ENCODE assay signal across 13 cellular contexts in the genomic region with DNA sequence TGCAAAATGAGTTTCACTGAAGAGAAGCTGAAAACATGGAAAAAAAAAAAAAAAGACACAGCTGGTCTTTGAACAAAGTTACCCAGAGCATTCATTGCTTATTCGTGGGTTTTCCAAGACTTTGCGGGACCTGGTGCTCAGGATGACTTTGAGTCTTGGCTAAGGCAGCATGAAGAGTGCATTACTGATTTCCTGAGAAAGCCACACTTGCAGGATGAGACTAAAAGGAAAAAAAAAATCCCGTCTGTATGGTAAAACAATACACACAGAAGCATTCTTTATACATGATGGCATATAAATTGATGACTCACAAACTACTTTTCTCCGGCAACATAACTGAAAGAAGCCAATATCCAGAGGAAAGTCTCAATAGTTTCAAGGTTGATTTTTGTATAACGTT.
DNase-seq lines count a peak whose midpoint lies in the region; ATAC-seq and TF ChIP-seq lines count a peak whose summit lies in the region.
"Had no signal": no experiment of that assay in that cellular context is flagged by ENCODE, and none has a peak within 500 bp of the region (broad histone marks: within the 10 kb centered on the region; RNA-seq: fewer than 3 reads in every experiment).

No MANE protein-coding gene starts in this region.

- no peak overlapping the region for H3K4me3 ChIP-seq in AG04449 (ENCODE audit: low read depth, low read length)
- no peak overlapping the region for H3K4me3 ChIP-seq in mammary epithelial cell (replicated peaks in 1 of 3; ENCODE audit: insufficient read depth in 1 of 3, low read depth in 2 of 3, low read length in 3 of 3)
- no peak overlapping the region for H3K4me3 ChIP-seq in ovary
- H3K4me3 ChIP-seq: tibial artery had no signal

- dilution Hi-C loops in mammary epithelial cell (cut with HindIII; ENCODE audit: low sequenced_read_pairs) = loop anchor here (5.0 kb wide), 2 partner anchors 104 to 256 kb away; no protein-coding TSS in a partner anchor

- no peak for TF ChIP-seq CTCF in AG04449 (IDR thresholded peaks at IDR 0.05; ENCODE audit: insufficient read depth, low read length, missing control alignments)
- no peak for TF ChIP-seq CTCF in mammary epithelial cell (conservative IDR thresholded peaks at IDR 0.05 in 1 of 2, IDR thresholded peaks at IDR 0.05 in 1 of 2; ENCODE audit: extremely low read depth in 1 of 2, insufficient read depth in 1 of 2, low read depth in 1 of 2, low read length in 2 of 2)
- TF ChIP-seq CTCF in ovary (IDR thresholded peaks at IDR 0.05) = no peak

- BruUV-seq in mammary epithelial cell (replicated peaks; lab: Mats Ljungman, UMichigan) = no TSS peak

- H4K20me1 ChIP-seq in mammary epithelial cell (ENCODE audit: insufficient read depth, low read length) = no peaks in the 10 kb centered on the region

- TF ChIP-seq POLR2A in ovary (IDR thresholded peaks at IDR 0.05) = no peak

- intact Hi-C loops in mammary epithelial cell (cut with micrococcal nuclease) (loop anchor here (1.0 kb wide), 2 partner anchors 12 to 110 kb away; no protein-coding TSS in a partner anchor), ovary (cut with DNase I) (no loop called here)

- peak overlapping the region; percentile 71 for H3K9ac ChIP-seq in mammary epithelial cell (ENCODE audit: insufficient read depth, low read length)
- H3K9ac ChIP-seq: parathyroid adenoma had no signal

- 2% methylated on average over 5 of the region's 5 CpGs for WGBS in mammary epithelial cell (ENCODE audit: low coverage, missing lambda C conversion rate)
- WGBS in ovary, 3 donors = 47 to 51% (median 51%) methylated on average over 5 of the region's 5 CpGs

- DNase-seq in AG04449 (ENCODE audit: low read depth, low spot score) (peak; percentile 62), mammary epithelial cell (peak; percentile 96), kidney tubule cell (ENCODE audit: low spot score) (peak; percentile 96), ureter (ENCODE audit: low spot score) (no peak), ovary (no peak)
- DNase-seq: activated naive CD8-positive, alpha-beta T cell treated with anti-CD3 and anti-CD28 coated beads, Interleukin-2, amount 50 U/mL, for 24 hours; T-cell; tibial artery had no signal

- H3K9me3 ChIP-seq in mammary epithelial cell (replicated peaks; ENCODE audit: insufficient read depth, low read length) (peaks cover 2% of the 10 kb centered on the region), ovary (no peaks in the 10 kb centered on the region)
- H3K9me3 ChIP-seq: tibial artery had no signal

- POLR2A ChIA-PET in AG04449 (lab: Yijun Ruan, JAX) = no interaction called here

- H3K4me1 ChIP-seq in mammary epithelial cell (ENCODE audit: insufficient read depth, low read length) (peaks cover 70% of the 10 kb centered on the region), ovary (ENCODE audit: insufficient read depth) (no peaks in the 10 kb centered on the region)
- H3K4me1 ChIP-seq: parathyroid adenoma, tibial artery had no signal

- CTCF ChIA-PET in AG04449 (lab: Yijun Ruan, JAX) (interaction anchor here (1.0 to 1.2 kb wide), 4 partner anchors 12 to 111 kb away, joined by 3 to 4 read pairs (median 3); no protein-coding TSS in a partner anchor), mammary epithelial cell (lab: Charles Lee; ENCODE audit: low non-redundant PET) (no interaction called here)

- peak; percentile 87 for TF ChIP-seq EP300 in Ishikawa (IDR thresholded peaks at IDR 0.05; ENCODE audit: borderline replicate concordance)
- TF ChIP-seq EP300 in ovary (IDR thresholded peaks at IDR 0.05) = no peak

- no peaks in the 10 kb centered on the region for H3K79me2 ChIP-seq in mammary epithelial cell (ENCODE audit: insufficient read depth, low read length)
- H3K79me2 ChIP-seq: parathyroid adenoma had no signal

- TF ChIP-seq RAD21 in Ishikawa (IDR thresholded peaks at IDR 0.05; ENCODE audit: low read depth) = no peak

- in situ Hi-C loops in mammary epithelial cell (cut with MboI; ENCODE audit: low sequenced_read_pairs in 2 of 2) = loop anchor here in 1 of 2 donors (5.0 kb wide), 1 partner anchor 104 kb away; no protein-coding TSS in a partner anchor

- ATAC-seq in GM19463 (IDR thresholded peaks at IDR 0.05; ENCODE audit: unreplicated experiment) (no peak), GM21526 (IDR thresholded peaks at IDR 0.05; ENCODE audit: low FRiP score, unreplicated experiment) (no peak)
- ATAC-seq: activated naive CD8-positive, alpha-beta T cell treated with anti-CD3 and anti-CD28 coated beads, Interleukin-2, amount 50 U/mL, for 24 hours; T-cell had no signal

- no peak overlapping the region for H2AFZ ChIP-seq in mammary epithelial cell (ENCODE audit: low read depth, low read length)
- H2AFZ ChIP-seq: parathyroid adenoma had no signal

- H3K27ac ChIP-seq in mammary epithelial cell (ENCODE audit: insufficient read depth, low read depth, low read length) (peak overlapping the region; percentile 95), ovary (no peak overlapping the region)
- H3K27ac ChIP-seq: C4-2B, parathyroid adenoma, tibial artery had no signal

- H3K36me3 ChIP-seq in mammary epithelial cell (ENCODE audit: insufficient read depth, low read length) (no peaks in the 10 kb centered on the region), ovary (no peaks in the 10 kb centered on the region)
- H3K36me3 ChIP-seq: tibial artery had no signal

- peak overlapping the region; percentile 52 for H3K4me2 ChIP-seq in mammary epithelial cell (ENCODE audit: insufficient read depth, low read depth, low read length)

- no peaks in the 10 kb centered on the region for H3K27me3 ChIP-seq in mammary epithelial cell (ENCODE audit: insufficient read depth, low read length)
- H3K27me3 ChIP-seq in ovary = no peaks in the 10 kb centered on the region

TF ChIP-seq in Ishikawa, 13 proteins besides CTCF, POLR2A, EP300 and RAD21:
- peak; percentile 79 for TF ChIP-seq TEAD4 (IDR thresholded peaks at IDR 0.05)
- TF ChIP-seq EGR1 (IDR thresholded peaks at IDR 0.05) = no peak
- TF ChIP-seq, protein P1, sequence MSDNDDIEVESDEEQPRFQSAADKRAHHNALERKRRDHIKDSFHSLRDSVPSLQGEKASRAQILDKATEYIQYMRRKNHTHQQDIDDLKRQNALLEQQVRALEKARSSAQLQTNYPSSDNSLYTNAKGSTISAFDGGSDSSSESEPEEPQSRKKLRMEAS (IDR thresholded peaks at IDR 0.05) = 0 out of 2 replicates have a peak, but pooled peaks have one; percentile 39
- TF ChIP-seq YY1 (IDR thresholded peaks at IDR 0.05; ENCODE audit: low read depth) = no peak; the same call in 1 of the 2 replicates
- TF ChIP-seq CREB1 (IDR thresholded peaks at IDR 0.05; ENCODE audit: low read depth) = no peak
- no peak for TF ChIP-seq ZBTB7A (IDR thresholded peaks at IDR 0.05; ENCODE audit: low read depth)
- TF ChIP-seq NFIC (IDR thresholded peaks at IDR 0.05) = peak; percentile 70
- peak; percentile 89 for TF ChIP-seq FOXM1 (IDR thresholded peaks at IDR 0.05; ENCODE audit: borderline replicate concordance, low read depth)
- 0 out of 2 replicates have a peak, but pooled peaks have one; percentile 11 for TF ChIP-seq CEBPB (IDR thresholded peaks at IDR 0.05)
- TF ChIP-seq TAF1 (IDR thresholded peaks at IDR 0.05; ENCODE audit: low read depth) = 0 out of 2 replicates have a peak, but pooled peaks have one; percentile 34
- TF ChIP-seq TCF12 (IDR thresholded peaks at IDR 0.05; ENCODE audit: low read depth) = peak; percentile 74
- TF ChIP-seq, protein P2, sequence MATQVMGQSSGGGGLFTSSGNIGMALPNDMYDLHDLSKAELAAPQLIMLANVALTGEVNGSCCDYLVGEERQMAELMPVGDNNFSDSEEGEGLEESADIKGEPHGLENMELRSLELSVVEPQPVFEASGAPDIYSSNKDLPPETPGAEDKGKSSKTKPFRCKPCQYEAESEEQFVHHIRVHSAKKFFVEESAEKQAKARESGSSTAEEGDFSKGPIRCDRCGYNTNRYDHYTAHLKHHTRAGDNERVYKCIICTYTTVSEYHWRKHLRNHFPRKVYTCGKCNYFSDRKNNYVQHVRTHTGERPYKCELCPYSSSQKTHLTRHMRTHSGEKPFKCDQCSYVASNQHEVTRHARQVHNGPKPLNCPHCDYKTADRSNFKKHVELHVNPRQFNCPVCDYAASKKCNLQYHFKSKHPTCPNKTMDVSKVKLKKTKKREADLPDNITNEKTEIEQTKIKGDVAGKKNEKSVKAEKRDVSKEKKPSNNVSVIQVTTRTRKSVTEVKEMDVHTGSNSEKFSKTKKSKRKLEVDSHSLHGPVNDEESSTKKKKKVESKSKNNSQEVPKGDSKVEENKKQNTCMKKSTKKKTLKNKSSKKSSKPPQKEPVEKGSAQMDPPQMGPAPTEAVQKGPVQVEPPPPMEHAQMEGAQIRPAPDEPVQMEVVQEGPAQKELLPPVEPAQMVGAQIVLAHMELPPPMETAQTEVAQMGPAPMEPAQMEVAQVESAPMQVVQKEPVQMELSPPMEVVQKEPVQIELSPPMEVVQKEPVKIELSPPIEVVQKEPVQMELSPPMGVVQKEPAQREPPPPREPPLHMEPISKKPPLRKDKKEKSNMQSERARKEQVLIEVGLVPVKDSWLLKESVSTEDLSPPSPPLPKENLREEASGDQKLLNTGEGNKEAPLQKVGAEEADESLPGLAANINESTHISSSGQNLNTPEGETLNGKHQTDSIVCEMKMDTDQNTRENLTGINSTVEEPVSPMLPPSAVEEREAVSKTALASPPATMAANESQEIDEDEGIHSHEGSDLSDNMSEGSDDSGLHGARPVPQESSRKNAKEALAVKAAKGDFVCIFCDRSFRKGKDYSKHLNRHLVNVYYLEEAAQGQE (IDR thresholded peaks at IDR 0.05; ENCODE audit: low read depth) = no peak
- TF ChIP-seq, protein P3, sequence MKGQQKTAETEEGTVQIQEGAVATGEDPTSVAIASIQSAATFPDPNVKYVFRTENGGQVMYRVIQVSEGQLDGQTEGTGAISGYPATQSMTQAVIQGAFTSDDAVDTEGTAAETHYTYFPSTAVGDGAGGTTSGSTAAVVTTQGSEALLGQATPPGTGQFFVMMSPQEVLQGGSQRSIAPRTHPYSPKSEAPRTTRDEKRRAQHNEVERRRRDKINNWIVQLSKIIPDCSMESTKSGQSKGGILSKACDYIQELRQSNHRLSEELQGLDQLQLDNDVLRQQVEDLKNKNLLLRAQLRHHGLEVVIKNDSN (IDR thresholded peaks at IDR 0.05) = no peak

Comparison
In these comparisons a context has a peak if more than half of its experiments do, and no peak if none do; other contexts are left out.
1. DNase-seq: peak in AG04449 (single experiment), mammary epithelial cell (single experiment) and kidney tubule cell (single experiment); none in ureter (single experiment) and ovary (0 of 5).